16 cellular contexts compared by ENCODE assay signal in genomic region chr1:8747879-8748825, GRCh38.
"Had no signal": no experiment of that assay in that cellular context is flagged by ENCODE, and none has a peak within 500 bp of the region (broad histone marks: within the 10 kb centered on the region; RNA-seq: fewer than 3 reads in every experiment).

No MANE protein-coding gene starts in this region.

- H3K4me3 ChIP-seq: esophagus muscularis mucosa, lower lobe of right lung, spleen, tibial artery, uterus had no signal

- H3K27ac ChIP-seq: brain microvascular endothelial cell, esophagus muscularis mucosa, lower lobe of right lung, parathyroid adenoma, spleen, tibial artery, uterus had no signal

- H3K9me3 ChIP-seq: esophagus muscularis mucosa, lower lobe of right lung, spleen, tibial artery, uterus had no signal

- H3K27ac Mint-ChIP-seq: activated naive CD4-positive, alpha-beta T cell treated with anti-CD3 and anti-CD28 coated beads, Interleukin-2, amount 50 U/mL, for 72 hours; natural killer cell; stimulated activated naive B cell treated with anti-CD40 and anti-IgM and Interleukin-4, amounts not matched to agents 10 μg/mL and 1 μg/mL and 100 μg/mL, for 72 hours had no signal

- H3K9me3 Mint-ChIP-seq: activated naive CD4-positive, alpha-beta T cell treated with anti-CD3 and anti-CD28 coated beads, Interleukin-2, amount 50 U/mL, for 72 hours; natural killer cell had no signal

- H3K36me3 Mint-ChIP-seq: natural killer cell had no signal

- H3K4me3 Mint-ChIP-seq: natural killer cell; stimulated activated naive B cell treated with anti-CD40 and anti-IgM and Interleukin-4, amounts not matched to agents 10 μg/mL and 1 μg/mL and 100 μg/mL, for 72 hours had no signal

- H3K36me3 ChIP-seq: brain microvascular endothelial cell, esophagus muscularis mucosa, lower lobe of right lung, spleen, tibial artery, uterus had no signal

- H3K4me1 ChIP-seq: parathyroid adenoma, tibial artery, uterus had no signal

- H3K27me3 ChIP-seq: brain microvascular endothelial cell, esophagus muscularis mucosa, spleen, tibial artery, uterus had no signal

- DNase-seq: activated CD4-positive, alpha-beta T cell treated with anti-CD3 and anti-CD28 coated beads, Interleukin-2, amount 50 U/mL, for 4 hours; activated gamma-delta T cell; brain microvascular endothelial cell; cerebellar nuclear complex; effector CD4-positive, alpha-beta T cell; left cardiac atrium; lower lobe of right lung; natural killer cell; spleen; stimulated activated CD4-positive, alpha-beta T cell treated with anti-CD3 and anti-CD28 coated beads, Interleukin-4, amount 100 ng/mL, for 4 hours; stimulated activated naive B cell treated with anti-CD40 and anti-IgM and Interleukin-4, amounts not matched to agents 10 μg/mL and 1 μg/mL and 100 μg/mL, for 72 hours; tibial artery; uterus had no signal

- H3K27me3 Mint-ChIP-seq: stimulated activated naive B cell treated with anti-CD40 and anti-IgM and Interleukin-4, amounts not matched to agents 10 μg/mL and 1 μg/mL and 100 μg/mL, for 72 hours had no signal
